In genomic region chr17:1413281-1413791, GRCh38 we compare ENCODE assay signal across 9 cellular contexts. TPM values are rescaled to one million over a fixed set of nuclear protein-coding genes. Genes with fewer than 3 reads are reported as not detected.
A peak's percentile ranks its signal among the peaks of the same experiment; 100 is the strongest.
DNase-seq lines count a peak whose midpoint lies in the region; ATAC-seq, FAIRE-seq and TF ChIP-seq lines count a peak whose summit lies in the region.
"Had no signal": no experiment of that assay in that cellular context is flagged by ENCODE, and none has a peak within 500 bp of the region (broad histone marks: within the 10 kb centered on the region; RNA-seq: fewer than 3 reads in every experiment).

No MANE protein-coding gene starts in this region.

- DNase-seq in ELR (ENCODE audit: low read depth) (peak; percentile 68), NCI-H774 (lab: John Stamatoyannopoulos, UW) (peak; percentile 2), coronary artery (ENCODE audit: low spot score) (peak; percentile 77), myocyte (ENCODE audit: low read depth) (peak; percentile 96), frontal cortex (ENCODE audit: low spot score in 2 of 2) (no peak), activated T-cell treated with anti-CD3 and anti-CD28 coated beads for 4 hours (no peak)

- FAIRE-seq in frontal cortex (lab: Jason Lieb, UNC), result no peak

- ATAC-seq in GM18909 (IDR thresholded peaks at IDR 0.05; ENCODE audit: poor library complexity, unreplicated experiment) (no peak), HG03039 (IDR thresholded peaks at IDR 0.05; ENCODE audit: unreplicated experiment) (no peak)

- no peak for TF ChIP-seq CTCF in coronary artery (IDR thresholded peaks at IDR 0.05)

- peak overlapping the region in 1 of 2 donors; percentile 54 for H3K27ac ChIP-seq in coronary artery
- H3K27ac ChIP-seq: HL-60 had no signal

- H3K4me3 ChIP-seq in coronary artery, result peak overlapping the region; percentile 48

RNA-seq across cellular contexts. Expression of gene YWHAE, which starts 13.3 kb away (rescaled TPM):
- total RNA-seq in myocyte, result 680 and 704 TPM in 2 replicates
- polyA plus RNA-seq in myocyte (2012), result 726 TPM
- total RNA-seq in frontal cortex, result 597 TPM

RNA-seq across cellular contexts. Expression of gene CRK, which starts 42.7 kb away (rescaled TPM):
- total RNA-seq in myocyte (47.6 and 51.9 TPM in 2 replicates), frontal cortex (164 TPM)
- 39.9 TPM for polyA plus RNA-seq in myocyte (2012)

Comparison
In these comparisons a context has a peak if more than half of its experiments do, and no peak if none do; other contexts are left out.
1. DNase-seq: peak in ELR (single experiment), NCI-H774 (single experiment), coronary artery (single experiment) and myocyte (single experiment); none in frontal cortex (0 of 2) and activated T-cell treated with anti-CD3 and anti-CD28 coated beads for 4 hours (single experiment).